8 cellular contexts compared by ENCODE assay signal in genomic region chr10:100186253-100186780, GRCh38. TPM values are rescaled to one million over a fixed set of nuclear protein-coding genes. Genes with fewer than 3 reads are reported as not detected.
DNase-seq lines count a peak whose midpoint lies in the region; ATAC-seq and TF ChIP-seq lines count a peak whose summit lies in the region.

No MANE protein-coding gene starts in this region.

- H3K27ac Mint-ChIP-seq in H9, result peak overlapping the region; percentile 53 to 97 (median 81)
- H3K27ac Mint-ChIP-seq in activated naive CD4-positive, alpha-beta T cell treated with anti-CD3 and anti-CD28 coated beads, Interleukin-2, amount 50 U/mL, for 72 hours, result peak overlapping the region; percentile 96 to 99

- H3K4me3 Mint-ChIP-seq in H9, result peak overlapping the region; percentile 96 to 97

- no peak overlapping the region for H2BK20ac ChIP-seq in H9 (ENCODE audit: low read depth, low read length, poor library complexity, severe bottlenecking)

- intact Hi-C loops in gastrocnemius medialis (cut with DNase I; ENCODE audit: low total_unique reads), result loop anchor here (1.0 to 5.0 kb wide), 4 partner anchors 43 to 339 kb away; partner anchors contain the start of genes CHUK and CWF19L1

- H3K23ac ChIP-seq in H9 (ENCODE audit: insufficient read length, low read depth, low read length), result no peak overlapping the region

- H2BK15ac ChIP-seq in H9 (ENCODE audit: low read depth, low read length), result no peak overlapping the region

- H3K79me2 ChIP-seq in H9 (ENCODE audit: insufficient read depth, low read length) (no peaks in the 10 kb centered on the region), Loucy (ENCODE audit: insufficient read depth, low read length) (peaks cover 63% of the 10 kb centered on the region)

- peaks cover 16 to 25% of the 10 kb centered on the region in 2 experiments for H3K4me1 Mint-ChIP-seq in H9

- no peaks in the 10 kb centered on the region for H3K9me3 ChIP-seq in H9 (ENCODE audit: control insufficient read depth, low read depth, low read length)
- no peaks in the 10 kb centered on the region for H3K9me3 ChIP-seq in Loucy (ENCODE audit: insufficient read depth, low read depth, low read length)
- H3K9me3 ChIP-seq in right atrium auricular region, result no peaks in the 10 kb centered on the region
- no peaks in the 10 kb centered on the region for H3K9me3 ChIP-seq in gastrocnemius medialis

- no peaks in the 10 kb centered on the region for H3K9me2 ChIP-seq in Loucy (replicated peaks; ENCODE audit: low read depth, low read length)

- ATAC-seq in activated naive CD4-positive, alpha-beta T cell treated with anti-CD3 and anti-CD28 coated beads, Interleukin-2, amount 50 U/mL, for 72 hours, result peak; percentile 58 to 73
- ATAC-seq in gastrocnemius medialis, result peak; percentile 58 to 70
- no peak for ATAC-seq in HG03521 (IDR thresholded peaks at IDR 0.05; ENCODE audit: unreplicated experiment)

- WGBS in H9 (ENCODE audit: extremely low coverage, insufficient read length, low lambda C conversion rate), result no CpG with 5 or more reads among the region's 14 CpGs

- H2BK120ac ChIP-seq in H9 (ENCODE audit: low read depth, low read length, poor library complexity, severe bottlenecking), result no peak overlapping the region

- H3K4me1 ChIP-seq in H9 (ENCODE audit: insufficient read depth, low read length) (no peaks in the 10 kb centered on the region), Loucy (ENCODE audit: insufficient read depth, low read length, poor library complexity, severe bottlenecking) (peaks cover 42% of the 10 kb centered on the region), right atrium auricular region (peaks cover 0 to 26% of the 10 kb centered on the region in 2 donors), gastrocnemius medialis (peaks cover 15 to 35% of the 10 kb centered on the region in 2 donors)

- no peak overlapping the region for H3K56ac ChIP-seq in H9 (ENCODE audit: insufficient read length, low read depth, low read length)

- H3K18ac ChIP-seq in H9 (ENCODE audit: insufficient read length, low read depth, low read length), result peak overlapping the region; percentile 69

- H4K91ac ChIP-seq in H9 (ENCODE audit: insufficient read length, low read depth, low read length), result no peak overlapping the region

- H3K4me2 ChIP-seq in H9 (ENCODE audit: insufficient read depth, insufficient read length, low read length) (peak overlapping the region; percentile 77), Loucy (ENCODE audit: low read depth, low read length, poor library complexity, severe bottlenecking) (peak overlapping the region; percentile 80)

- 0 out of 5 replicates have a peak, but pooled peaks cover 0 to 3% of the 10 kb centered on the region in 2 experiments for H3K9me3 Mint-ChIP-seq in H9
- H3K9me3 Mint-ChIP-seq in activated naive CD4-positive, alpha-beta T cell treated with anti-CD3 and anti-CD28 coated beads, Interleukin-2, amount 50 U/mL, for 72 hours, result no peaks in the 10 kb centered on the region

- no peak overlapping the region for H2BK12ac ChIP-seq in H9 (ENCODE audit: insufficient read length, low read depth, low read length)

- H3K27ac ChIP-seq in H9 (ENCODE audit: insufficient read length, low read depth, low read length), result no peak overlapping the region
- peak overlapping the region; percentile 86 to 89 for H3K27ac ChIP-seq in right atrium auricular region
- H3K27ac ChIP-seq in gastrocnemius medialis, result peak overlapping the region; percentile 94 to 99 (median 95)

- H3K27me3 ChIP-seq in H9 (ENCODE audit: insufficient read depth, low read length) (no peaks in the 10 kb centered on the region), Loucy (ENCODE audit: insufficient read depth, low read length, poor library complexity, severe bottlenecking) (no peaks in the 10 kb centered on the region), right atrium auricular region (no peaks in the 10 kb centered on the region), gastrocnemius medialis (no peaks in the 10 kb centered on the region)

- peak overlapping the region; percentile 33; the same call in 1 of the 2 replicates for H3K14ac ChIP-seq in H9 (ENCODE audit: insufficient read depth, low read length)

- DNase-seq in activated T-cell treated with anti-CD3 and anti-CD28 coated beads for 24 hours (ENCODE audit: low read depth) (peak; percentile 16), H9 (no peak), right atrium auricular region (ENCODE audit: low spot score) (peak; percentile 68), gastrocnemius medialis (peak in 1 of 2 donors; percentile 25)
- no peak for DNase-seq in activated T-cell treated with anti-CD3 and anti-CD28 coated beads, Interleukin-2, amount 50 U/mL, for 48 hours
- no peak for DNase-seq in activated naive CD4-positive, alpha-beta T cell treated with anti-CD3 and anti-CD28 coated beads, Interleukin-2, amount 50 U/mL, for 72 hours (ENCODE audit: low spot score in 2 of 2)

- H3K27me3 Mint-ChIP-seq in H9 (ENCODE audit: low read depth), result no peaks in the 10 kb centered on the region

- H3K36me3 ChIP-seq in Loucy (ENCODE audit: insufficient read depth, low read length), result peaks cover 21% of the 10 kb centered on the region; the same call in 1 of the 2 replicates
- H3K36me3 ChIP-seq in right atrium auricular region, result peaks cover 14% of the 10 kb centered on the region
- H3K36me3 ChIP-seq in gastrocnemius medialis, result peaks cover 0 to 34% of the 10 kb centered on the region in 2 donors

- peak overlapping the region; percentile 87 for H3K4me3 ChIP-seq in Loucy (ENCODE audit: low read length, poor library complexity, severe bottlenecking)
- H3K4me3 ChIP-seq in right atrium auricular region, result peak overlapping the region; percentile 86 to 93
- H3K4me3 ChIP-seq in gastrocnemius medialis, result peak overlapping the region; percentile 78 to 94 (median 90)

- H2AFZ ChIP-seq in H9 (ENCODE audit: low read length) (no peak overlapping the region), Loucy (ENCODE audit: low read length) (peak overlapping the region; percentile 89)

- H4K5ac ChIP-seq in H9 (ENCODE audit: insufficient read length, low read depth, low read length), result no peak overlapping the region

- H3T11ph ChIP-seq in H9 (ENCODE audit: low read length), result no peak overlapping the region

- H3K9ac ChIP-seq in H9 (ENCODE audit: extremely low read depth, insufficient read length, low read length) (peak overlapping the region; percentile 80), Loucy (ENCODE audit: low read depth, low read length, poor library complexity, severe bottlenecking) (peak overlapping the region; percentile 93)

- no peak overlapping the region for H2BK5ac ChIP-seq in H9 (ENCODE audit: insufficient read length, low read length)

- H3F3A ChIP-seq in Loucy (ENCODE audit: low read depth), result no peaks in the 10 kb centered on the region

- peaks cover 12% of the 10 kb centered on the region for H3K23me2 ChIP-seq in H9 (ENCODE audit: insufficient read length, low read depth, low read length, poor library complexity, severe bottlenecking)

- H3K79me1 ChIP-seq in H9 (ENCODE audit: insufficient read depth, low read depth, low read length, poor library complexity, severe bottlenecking), result no peaks in the 10 kb centered on the region

- no peak overlapping the region for H2AK5ac ChIP-seq in H9 (ENCODE audit: insufficient read length, low read length)

- peaks cover 11 to 50% (median 46%) of the 10 kb centered on the region in 3 experiments for H3K36me3 Mint-ChIP-seq in H9 (ENCODE audit: insufficient read depth in 1 of 3, low read depth in 3 of 3)
- H3K36me3 Mint-ChIP-seq in activated naive CD4-positive, alpha-beta T cell treated with anti-CD3 and anti-CD28 coated beads, Interleukin-2, amount 50 U/mL, for 72 hours, result peaks cover 48 to 49% of the 10 kb centered on the region in 2 donors

- no peak for TF ChIP-seq POLR2A in gastrocnemius medialis (IDR thresholded peaks at IDR 0.05)

- TF ChIP-seq CTCF in H9 (conservative IDR thresholded peaks at IDR 0.05), result no peak
- no peak for TF ChIP-seq CTCF in Loucy (conservative IDR thresholded peaks at IDR 0.05; ENCODE audit: low read length)
- no peak for TF ChIP-seq CTCF in right atrium auricular region (IDR thresholded peaks at IDR 0.05)
- no peak for TF ChIP-seq CTCF in gastrocnemius medialis (IDR thresholded peaks at IDR 0.05 in 4 of 5, conservative IDR thresholded peaks at IDR 0.05 in 1 of 5)

- in situ Hi-C loops in gastrocnemius medialis (cut with MboI; ENCODE audit: low sequenced_read_pairs in 4 of 4), result no loop called here

- H3K4ac ChIP-seq in H9 (ENCODE audit: low read depth, low read length), result no peak overlapping the region

- no peaks in the 10 kb centered on the region for H4K20me1 ChIP-seq in H9 (ENCODE audit: control insufficient read depth, insufficient read depth, insufficient read length)
- H4K20me1 ChIP-seq in Loucy (ENCODE audit: insufficient read depth, low read length, poor library complexity, severe bottlenecking), result peaks cover 41% of the 10 kb centered on the region

- no peak overlapping the region for H4K8ac ChIP-seq in H9 (replicated peaks; ENCODE audit: insufficient read length, low read depth, low read length)

RNA-seq across cellular contexts. Expression of gene ERLIN1, which starts 0.5 kb away (rescaled TPM):
- total RNA-seq in H9 (2021) (33.0 and 33.5 TPM in 2 replicates), right atrium auricular region (10 to 100 TPM in 1 of 2 donors, 1 to 10 TPM in 1; 7.2 to 10.8 TPM), gastrocnemius medialis (1 to 10 TPM; 5.3 to 8.5 (median 7.3) TPM)
- 10 to 100 TPM; 16.8 to 17.5 TPM for total RNA-seq in activated naive CD4-positive, alpha-beta T cell treated with anti-CD3 and anti-CD28 coated beads, Interleukin-2, amount 50 U/mL, for 72 hours

RNA-seq across cellular contexts. Expression of gene CHUK, which starts 43.1 kb away (rescaled TPM):
- 24.1 and 25.2 TPM in 2 replicates for total RNA-seq in H9 (2021)
- 10 to 100 TPM; 18.8 to 42.4 TPM for total RNA-seq in activated naive CD4-positive, alpha-beta T cell treated with anti-CD3 and anti-CD28 coated beads, Interleukin-2, amount 50 U/mL, for 72 hours
- 10 to 100 TPM in 1 of 2 donors, 1 to 10 TPM in 1; 9.6 to 11.0 TPM for total RNA-seq in right atrium auricular region
- total RNA-seq in gastrocnemius medialis, result 10 to 100 TPM; 19.4 to 31.4 (median 23.5) TPM

Comparison
In these comparisons a context has a peak if more than half of its experiments do, and no peak if none do; other contexts are left out.
1. DNase-seq: peak in activated T-cell treated with anti-CD3 and anti-CD28 coated beads for 24 hours (single experiment) and right atrium auricular region (single experiment); none in activated T-cell treated with anti-CD3 and anti-CD28 coated beads, Interleukin-2, amount 50 U/mL, for 48 hours (0 of 2), H9 (single experiment) and activated naive CD4-positive, alpha-beta T cell treated with anti-CD3 and anti-CD28 coated beads, Interleukin-2, amount 50 U/mL, for 72 hours (0 of 2).
2. Peak in every context shown above with its lines, with median percentiles within 50 percentile points of each other: H3K4me3 ChIP-seq.